ENCODE assay signal across 10 cellular contexts in the genomic region with DNA sequence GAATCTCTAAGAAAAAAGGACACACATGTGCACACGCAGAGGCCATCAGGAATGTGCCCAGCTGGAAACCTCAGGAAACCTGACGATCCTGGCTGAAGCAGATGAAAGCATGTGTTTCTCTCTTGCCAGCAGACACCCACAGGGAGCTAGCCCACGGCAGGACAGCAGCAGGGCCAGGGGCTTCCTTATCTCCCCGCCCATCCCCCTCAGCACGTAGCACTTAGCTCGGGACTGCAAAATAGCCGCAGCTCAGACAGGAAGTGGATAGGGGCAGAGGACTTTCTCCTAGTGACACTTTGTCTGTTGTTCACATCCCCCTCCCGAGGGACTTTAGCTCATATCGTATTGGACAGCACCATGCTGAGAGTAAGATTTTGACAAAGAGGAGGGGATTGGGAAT.
DNase-seq lines count a peak whose midpoint lies in the region; ATAC-seq and TF ChIP-seq lines count a peak whose summit lies in the region.
"Had no signal": no experiment of that assay in that cellular context is flagged by ENCODE, and none has a peak within 500 bp of the region (broad histone marks: within the 10 kb centered on the region; RNA-seq: fewer than 3 reads in every experiment).

No MANE protein-coding gene starts in this region.

- no peak overlapping the region for H3K27ac ChIP-seq in HEK293 (ENCODE audit: extremely low read depth, low read depth, low read length)
- peak overlapping the region; percentile 78 for H3K27ac ChIP-seq in effector memory CD4-positive, alpha-beta T cell (ENCODE audit: insufficient read depth, low read length, poor library complexity, severe bottlenecking)

- no peaks in the 10 kb centered on the region for H3K9me3 ChIP-seq in HEK293 (ENCODE audit: control insufficient read depth, insufficient read depth, low read depth, low read length)
- no peaks in the 10 kb centered on the region for H3K9me3 ChIP-seq in effector memory CD4-positive, alpha-beta T cell (ENCODE audit: control insufficient read depth, low read length)
- H3K9me3 ChIP-seq: body of pancreas had no signal

- no peak overlapping the region for H3K4me3 ChIP-seq in HEK293 (ENCODE audit: low read depth, low read length)
- peak overlapping the region; percentile 45 for H3K4me3 ChIP-seq in NB4 (ENCODE audit: low read depth, low read length)
- no peak overlapping the region for H3K4me3 ChIP-seq in effector memory CD4-positive, alpha-beta T cell (ENCODE audit: insufficient read depth, low read depth, low read length, poor library complexity, severe bottlenecking)
- H3K4me3 ChIP-seq: body of pancreas had no signal

- intact Hi-C loops in sciatic nerve (cut with DNase I) = no loop called here

- ATAC-seq in sciatic nerve (no peak), GM19324 (IDR thresholded peaks at IDR 0.05; ENCODE audit: low FRiP score, unreplicated experiment) (no peak)
- ATAC-seq: body of pancreas had no signal

- TF ChIP-seq CTCF in HEK293 (tag by site-specific recombination; IDR thresholded peaks at IDR 0.05) (no peak), NB4 (IDR thresholded peaks at IDR 0.05; ENCODE audit: low read depth, low read length) (no peak)

- H3K36me3 ChIP-seq in HEK293 (ENCODE audit: control insufficient read depth in 2 of 2, insufficient read depth in 1 of 2, low read length in 2 of 2) = peaks cover 8 to 29% of the 10 kb centered on the region in 2 experiments; a peak in 2 of 3 replicates
- peaks cover 34% of the 10 kb centered on the region for H3K36me3 ChIP-seq in effector memory CD4-positive, alpha-beta T cell (ENCODE audit: control insufficient read depth, insufficient read depth, low read length)

- CTCF ChIA-PET in HEK293 (lab: Yijun Ruan, JAX) = interaction anchor here (0.5 to 1.5 kb wide), 4 partner anchors 10 to 367 kb away, joined by 3 to 7 read pairs (median 5); no protein-coding TSS in a partner anchor

- H3K4me1 ChIP-seq in HEK293 (ENCODE audit: control insufficient read depth, insufficient read depth, low read length) = no peaks in the 10 kb centered on the region
- peaks cover 43% of the 10 kb centered on the region for H3K4me1 ChIP-seq in effector memory CD4-positive, alpha-beta T cell (ENCODE audit: control insufficient read depth, insufficient read depth, low read length, poor library complexity, severe bottlenecking)
- H3K4me1 ChIP-seq: body of pancreas had no signal

- DNase-seq in NB4 (ENCODE audit: low read depth) = peak; percentile 94
- DNase-seq in effector memory CD4-positive, alpha-beta T cell = no peak
- DNase-seq in sciatic nerve (ENCODE audit: low spot score) = peak; percentile 56
- DNase-seq in medulla oblongata (ENCODE audit: extremely low spot score) = no peak
- DNase-seq in NCI-H2029 treated with DMSO at 0.1 percent for 48 hours (lab: John Stamatoyannopoulos, UW) = no peak
- DNase-seq in dedifferentiated amniotic fluid mesenchymal stem cell (ENCODE audit: extremely low spot score) = no peak
- DNase-seq: NK-92 treated with Interleukin-12 subunit alpha and Interleukin-12 subunit beta, amount 100 ng/mL, for 24 hours had no signal

- POLR2A ChIA-PET in HEK293 (lab: Yijun Ruan, JAX) = interaction anchor here (1.4 kb wide), 1 partner anchor 15 kb away, joined by 3 read pairs; no protein-coding TSS in a partner anchor

- no peak for TF ChIP-seq POLR2A in NB4 (IDR thresholded peaks at IDR 0.05; ENCODE audit: extremely low read depth, insufficient read length)

- H3K27me3 ChIP-seq in effector memory CD4-positive, alpha-beta T cell (replicated peaks; ENCODE audit: control insufficient read depth, insufficient read depth, low read length, poor library complexity, severe bottlenecking) = no peaks in the 10 kb centered on the region
- H3K27me3 ChIP-seq: body of pancreas had no signal

TF ChIP-seq in HEK293, 187 proteins besides CTCF, POLR2A, EP300 and RAD21:
- TF ChIP-seq EGR2 (tag by site-specific recombination; IDR thresholded peaks at IDR 0.05; ENCODE audit: low read depth) (0 out of 2 replicates have a peak, but pooled peaks have one; percentile 9), ZNF768 (tag by site-specific recombination; IDR thresholded peaks at IDR 0.05) (no peak)

Comparison
In these comparisons a context has a peak if more than half of its experiments do, and no peak if none do; other contexts are left out.
1. DNase-seq: peak in NB4 (single experiment) and sciatic nerve (single experiment); none in effector memory CD4-positive, alpha-beta T cell (0 of 3), medulla oblongata (single experiment), NCI-H2029 treated with DMSO at 0.1 percent for 48 hours (single experiment) and dedifferentiated amniotic fluid mesenchymal stem cell (single experiment).